8 cellular contexts compared by ENCODE assay signal in genomic region chr6:150068786-150069648, GRCh38. TPM values are rescaled to one million over a fixed set of nuclear protein-coding genes. Genes with fewer than 3 reads are reported as not detected.
A peak's percentile ranks its signal among the peaks of the same experiment; 100 is the strongest.
DNase-seq lines count a peak whose midpoint lies in the region; ATAC-seq, FAIRE-seq and TF ChIP-seq lines count a peak whose summit lies in the region.

Gene ULBP3, minus strand, starts transcription at chr6:150069121. Its CDS starts 55 bp downstream, at chr6:150069066.

- FAIRE-seq in GM12878 (lab: Jason Lieb, UNC), result no peak

- peaks cover 0 to 2% of the 10 kb centered on the region in 2 experiments; a peak in 1 of 4 replicates for H3K27me3 ChIP-seq in GM12878 (replicated peaks in 1 of 2; ENCODE audit: control insufficient read depth in 2 of 2, insufficient read depth in 2 of 2, low read length in 1 of 2)

- in situ Hi-C loops in GM12878 (cut with MboI), result no loop called here

- 13% methylated on average over 45 of the region's 70 CpGs for WGBS in GM12878 (ENCODE audit: insufficient coverage, insufficient replicate concordance, low lambda C conversion rate, missing lambda C conversion rate)

- POLR2A ChIA-PET in GM12878 (lab: Charles Lee), result no interaction called here

- no peaks in the 10 kb centered on the region for H3K36me3 ChIP-seq in GM12878 (ENCODE audit: control insufficient read depth in 2 of 2, insufficient read depth in 2 of 2, low read length in 1 of 2)

- TF ChIP-seq CTCF in GM12878 (IDR thresholded peaks at IDR 0.05 in 2 of 3, conservative IDR thresholded peaks at IDR 0.05 in 1 of 3; ENCODE audit: control insufficient read depth in 2 of 3, extremely low read depth in 1 of 3, insufficient read depth in 1 of 3, low read depth in 3 of 3, low read length in 3 of 3) (peak; percentile 13 to 52 (median 44); a peak in 3 of 6 replicates), retinal pigment epithelial cell (conservative IDR thresholded peaks at IDR 0.05; ENCODE audit: low read depth, low read length) (peak; percentile 63)

- peak within 1 kb of the TSS; percentile 57 for H3K4me3 ChIP-seq in GM12878
- H3K4me3 ChIP-seq in retinal pigment epithelial cell (ENCODE audit: low read length), result peak within 1 kb of the TSS; percentile 74

- intact Hi-C loops in GM12878 (cut with micrococcal nuclease; ENCODE audit: unreplicated experiment), result loop anchor here (5.0 kb wide), 1 partner anchor 132 kb away; no protein-coding TSS in a partner anchor

- peak within 1 kb of the TSS; percentile 79 for H3K4me2 ChIP-seq in GM12878 (ENCODE audit: control insufficient read depth, insufficient read depth)

- TF ChIP-seq POLR2A in GM12878 (IDR thresholded peaks at IDR 0.05; ENCODE audit: low read depth, low read length), result peak; percentile 38; the same call in 1 of the 2 replicates

- DNase-seq in DMS 273 treated with DMSO at 0.1 percent for 48 hours (lab: John Stamatoyannopoulos, UW), result peak; percentile 80
- DNase-seq in LoVo (ENCODE audit: low spot score), result peak; percentile 95
- peak; percentile 50 for DNase-seq in T-helper 9 cell
- no peak for DNase-seq in GM12878 (ENCODE audit: low read depth, low spot score)
- DNase-seq in hippocampal formation (lab: John Stamatoyannopoulos, UW), result peak; percentile 35 to 64
- DNase-seq in retinal pigment epithelial cell (ENCODE audit: low read depth), result peak; percentile 86

- RAD21 ChIA-PET in GM12878 (lab: Charles Lee; ENCODE audit: unreplicated experiment), result no interaction called here

- no peaks in the 10 kb centered on the region for H3K4me1 ChIP-seq in GM12878 (ENCODE audit: control insufficient read depth, insufficient read depth, low read length)

- no peaks in the 10 kb centered on the region for H3K79me2 ChIP-seq in GM12878 (ENCODE audit: control insufficient read depth, insufficient read depth, low read length)

- no peak within 1 kb of the TSS for H3K9ac ChIP-seq in GM12878 (ENCODE audit: control insufficient read depth, insufficient read depth, low read length)

- no peak for TF ChIP-seq RAD21 in GM12878 (IDR thresholded peaks at IDR 0.05; ENCODE audit: insufficient read depth, low read depth, low read length)

- SMC1A ChIA-PET in GM12878 (lab: Charles Lee; ENCODE audit: uncharacterized antibody, unreplicated experiment), result interaction anchor here (1.7 kb wide), 1 partner anchor 268 kb away, joined by 3 read pairs; no protein-coding TSS in a partner anchor

- BruUV-seq in GM12878 (replicated peaks; lab: Mats Ljungman, UMichigan), result no TSS peak

- no peak for TF ChIP-seq EP300 in GM12878 (IDR thresholded peaks at IDR 0.05; ENCODE audit: borderline replicate concordance in 1 of 2, control insufficient read depth in 1 of 2, low read depth in 2 of 2, low read length in 2 of 2)

- peak within 1 kb of the TSS; percentile 77 for H2AFZ ChIP-seq in GM12878 (ENCODE audit: control insufficient read depth, low read depth, low read length)

- ATAC-seq in GM21717 (IDR thresholded peaks at IDR 0.05; ENCODE audit: unreplicated experiment) (peak; percentile 56), GM12878 (peak; percentile 93), HG02970 (IDR thresholded peaks at IDR 0.05; ENCODE audit: low FRiP score, unreplicated experiment) (no peak)

- CTCF ChIA-PET in GM12878 (lab: Yijun Ruan, JAX), result interaction anchor here (0.9 to 2.6 kb wide), 6 partner anchors 9 to 327 kb away, joined by 3 to 33 read pairs (median 4); no protein-coding TSS in a partner anchor

- H3K9me3 ChIP-seq in GM12878 (replicated peaks; ENCODE audit: control insufficient read depth, insufficient read depth, low read length), result no peaks in the 10 kb centered on the region

- H4K20me1 ChIP-seq in GM12878 (ENCODE audit: control insufficient read depth, insufficient read depth), result no peaks in the 10 kb centered on the region

- H3K27ac ChIP-seq in GM12878 (ENCODE audit: control insufficient read depth, insufficient read depth), result no peak within 1 kb of the TSS

TF ChIP-seq in GM12878, 131 proteins besides CTCF, POLR2A, EP300 and RAD21:
- TF ChIP-seq YY1 (IDR thresholded peaks at IDR 0.05; ENCODE audit: low read depth, low read length), result peak; percentile 55
- no peak for TF ChIP-seq ZNF207 (IDR thresholded peaks at IDR 0.05; ENCODE audit: borderline replicate concordance)
- 0 out of 2 replicates have a peak, but pooled peaks have one; percentile 29 for TF ChIP-seq IKZF1 (conservative IDR thresholded peaks at IDR 0.05)
- TF ChIP-seq MLLT1 (IDR thresholded peaks at IDR 0.05), result no peak
- no peak for TF ChIP-seq BACH1 (IDR thresholded peaks at IDR 0.05; ENCODE audit: borderline replicate concordance)
- peak; percentile 45; the same call in 1 of the 2 replicates for TF ChIP-seq CHD2 (IDR thresholded peaks at IDR 0.05; ENCODE audit: borderline replicate concordance, low read depth, low read length)
- peak; percentile 16 for TF ChIP-seq SP1 (IDR thresholded peaks at IDR 0.05; ENCODE audit: low read depth, low read length)
- no peak for TF ChIP-seq ZBTB40 (IDR thresholded peaks at IDR 0.05; ENCODE audit: borderline replicate concordance)
- TF ChIP-seq MYB (IDR thresholded peaks at IDR 0.05; ENCODE audit: borderline replicate concordance, low read depth, low read length), result no peak
- TF ChIP-seq ZNF384 (IDR thresholded peaks at IDR 0.05; ENCODE audit: borderline replicate concordance, low read depth, low read length), result no peak
- TF ChIP-seq EED (IDR thresholded peaks at IDR 0.05; ENCODE audit: low read depth), result no peak
- TF ChIP-seq MAX (IDR thresholded peaks at IDR 0.05; ENCODE audit: low read depth, low read length), result no peak
- no peak for TF ChIP-seq HDAC6 (IDR thresholded peaks at IDR 0.05; ENCODE audit: unreplicated experiment)

RNA-seq across cellular contexts. Expression of gene ULBP3, which starts in this region (rescaled TPM):
- not detected in 2 replicates for total RNA-seq in GM12878 (2013; cell fraction: nucleolus; rRNA removed)
- total RNA-seq in GM12878 (2014; rRNA removed) (0.22 TPM in 1 of 2 replicates, not detected in the other), GM12878 (2014; rRNA removed; fragmentation: Illumina TruSeq; extraction: Trizol) (not detected in 2 replicates), GM12878 (2021) (not detected in 2 replicates)
- not detected for polyA plus RNA-seq in GM12878 (2011; ENCODE audit: low read depth)
- polyA plus RNA-seq in GM12878 (2011; rRNA removed) (0.16 and 0.17 TPM in 2 replicates), GM12878 (2014; fragmentation: Illumina TruSeq; extraction: Trizol) (not detected in 2 replicates), GM12878 (2014; fragmentation: Nextera tagmentation; extraction: Ambion mirVana) (not detected), GM12878 (2014; rRNA removed) (0.08 TPM in 1 of 2 replicates, not detected in the other), GM12878 (2016; fragmentation: Nextera tagmentation; extraction: Ambion mirVana) (not detected)
- polyA plus RNA-seq in GM12878 (2011; cell fraction: cytosol; rRNA removed), result 0.23 and 0.24 TPM in 2 replicates
- polyA plus RNA-seq in GM12878 (2011; cell fraction: nucleus; rRNA removed), result not detected in 2 replicates
- polyA plus RNA-seq in GM12878 (2012), result 0.24 and 0.28 TPM in 2 replicates
- 0.21 and 0.73 TPM in 2 replicates for polyA minus RNA-seq in GM12878 (2011; rRNA and poly(A)+ RNA removed)
- polyA minus RNA-seq in GM12878 (2011; cell fraction: cytosol; rRNA and poly(A)+ RNA removed), result not detected in 2 replicates
- polyA minus RNA-seq in GM12878 (2011; cell fraction: nucleus; rRNA and poly(A)+ RNA removed), result not detected in 2 replicates

Comparison
In these comparisons a context has a peak if more than half of its experiments do, and no peak if none do; other contexts are left out.
1. Peak in ATAC-seq, H3K4me3 ChIP-seq and H3K4me2 ChIP-seq in GM12878; RNA of the gene not detected or under 1 TPM.